20 cellular contexts compared by ENCODE assay signal in genomic region chr11:34448223-34448994, GRCh38. TPM values are rescaled to one million over a fixed set of nuclear protein-coding genes. Genes with fewer than 3 reads are reported as not detected.
A peak's percentile ranks its signal among the peaks of the same experiment; 100 is the strongest.
DNase-seq lines count a peak whose midpoint lies in the region; ATAC-seq and TF ChIP-seq lines count a peak whose summit lies in the region.
"Had no signal": no experiment of that assay in that cellular context is flagged by ENCODE, and none has a peak within 500 bp of the region (broad histone marks: within the 10 kb centered on the region; RNA-seq: fewer than 3 reads in every experiment).

No MANE protein-coding gene starts in this region.

- H3K9me2 ChIP-seq in Loucy (replicated peaks; ENCODE audit: low read depth, low read length) = no peaks in the 10 kb centered on the region

- H3K36me3 ChIP-seq in left ventricle myocardium inferior (peaks cover 48% of the 10 kb centered on the region), Loucy (ENCODE audit: insufficient read depth, low read length) (peaks cover 42% of the 10 kb centered on the region), HAP-1 (replicated peaks) (peaks cover 15% of the 10 kb centered on the region)

- H3K9me3 Mint-ChIP-seq in immature natural killer cell = no peaks in the 10 kb centered on the region
- no peaks in the 10 kb centered on the region for H3K9me3 Mint-ChIP-seq in stimulated activated naive B cell treated with anti-CD40 and anti-IgM and Interleukin-4, amounts not matched to agents 10 μg/mL and 1 μg/mL and 100 μg/mL, for 72 hours

- ATAC-seq in left cardiac atrium = no peak
- ATAC-seq in stimulated activated naive B cell treated with anti-CD40 and anti-IgM and Interleukin-4, amounts not matched to agents 10 μg/mL and 1 μg/mL and 100 μg/mL, for 72 hours (replicated peaks) = no peak

- H3K4me1 ChIP-seq in left ventricle myocardium inferior = peaks cover 64% of the 10 kb centered on the region
- H3K4me1 ChIP-seq in Loucy (ENCODE audit: insufficient read depth, low read length, poor library complexity, severe bottlenecking) = peaks cover 82% of the 10 kb centered on the region
- H3K4me1 ChIP-seq in HAP-1 = no peaks in the 10 kb centered on the region; the same call in 1 of the 2 replicates
- H3K4me1 ChIP-seq: SJCRH30 had no signal

- peak overlapping the region in 4 of 6 donors; percentile 52 to 61 (median 54) for H3K27ac Mint-ChIP-seq in immature natural killer cell
- H3K27ac Mint-ChIP-seq in stimulated activated naive B cell treated with anti-CD40 and anti-IgM and Interleukin-4, amounts not matched to agents 10 μg/mL and 1 μg/mL and 100 μg/mL, for 72 hours = peak overlapping the region; percentile 56

- H3K27me3 ChIP-seq in left ventricle myocardium inferior (ENCODE audit: low read depth) (no peaks in the 10 kb centered on the region), Loucy (ENCODE audit: insufficient read depth, low read length, poor library complexity, severe bottlenecking) (no peaks in the 10 kb centered on the region), HAP-1 (ENCODE audit: low read depth) (no peaks in the 10 kb centered on the region)
- H3K27me3 ChIP-seq: SJCRH30, thyroid gland had no signal

- peak overlapping the region; percentile 57 for H3K27ac ChIP-seq in left ventricle myocardium inferior (replicated peaks)
- H3K27ac ChIP-seq: PC-9, SJCRH30 had no signal

- peaks cover 33 to 60% of the 10 kb centered on the region in 2 donors for H3K4me1 Mint-ChIP-seq in immature natural killer cell
- peaks cover 34 to 66% of the 10 kb centered on the region in 2 donors for H3K4me1 Mint-ChIP-seq in stimulated activated naive B cell treated with anti-CD40 and anti-IgM and Interleukin-4, amounts not matched to agents 10 μg/mL and 1 μg/mL and 100 μg/mL, for 72 hours

- DNase-seq in left ventricle myocardium inferior = no peak
- no peak for DNase-seq in left cardiac atrium
- no peak for DNase-seq in immature natural killer cell
- DNase-seq in stimulated activated naive B cell treated with anti-CD40 and anti-IgM and Interleukin-4, amounts not matched to agents 10 μg/mL and 1 μg/mL and 100 μg/mL, for 72 hours = no peak
- DNase-seq in hippocampal formation (lab: John Stamatoyannopoulos, UW) = no peak
- no peak for DNase-seq in NOMO-1 (lab: John Stamatoyannopoulos, UW; ENCODE audit: unreplicated experiment in 2 of 2)
- DNase-seq in HAP-1 (ENCODE audit: low spot score in 2 of 2) = no peak
- DNase-seq: activated CD4-positive, CD25-positive, alpha-beta regulatory T cell; aorta; cerebellar nuclear complex; effector memory CD4-positive, alpha-beta T cell; EL; NCI-H1436; NCI-H2171; NCI-H748 treated with DMSO at 0.1 percent for 48 hours; nucleus accumbens had no signal

- TF ChIP-seq CTCF in left ventricle myocardium inferior (IDR thresholded peaks at IDR 0.05; ENCODE audit: borderline replicate concordance) = no peak
- no peak for TF ChIP-seq CTCF in Loucy (conservative IDR thresholded peaks at IDR 0.05; ENCODE audit: low read length)

- intact Hi-C loops in left ventricle myocardium inferior (cut with micrococcal nuclease) = no loop called here
- intact Hi-C loops in left cardiac atrium (cut with DNase I) = no loop called here

- H4K20me1 ChIP-seq in Loucy (ENCODE audit: insufficient read depth, low read length, poor library complexity, severe bottlenecking) = peaks cover 50% of the 10 kb centered on the region

- H3K4me2 ChIP-seq in Loucy (ENCODE audit: low read depth, low read length, poor library complexity, severe bottlenecking) = peak overlapping the region; percentile 81
- H3K4me2 ChIP-seq: PC-9 had no signal

- no peaks in the 10 kb centered on the region for H3K9me3 ChIP-seq in left ventricle myocardium inferior (replicated peaks)
- no peaks in the 10 kb centered on the region for H3K9me3 ChIP-seq in Loucy (ENCODE audit: insufficient read depth, low read depth, low read length)
- no peaks in the 10 kb centered on the region for H3K9me3 ChIP-seq in HAP-1
- H3K9me3 ChIP-seq: SJCRH30, thyroid gland had no signal

- H3K4me3 Mint-ChIP-seq in immature natural killer cell = peak overlapping the region in 4 of 5 donors; percentile 27 to 54 (median 48)
- peak overlapping the region in 1 of 2 donors; percentile 8 for H3K4me3 Mint-ChIP-seq in stimulated activated naive B cell treated with anti-CD40 and anti-IgM and Interleukin-4, amounts not matched to agents 10 μg/mL and 1 μg/mL and 100 μg/mL, for 72 hours

- peaks cover 20 to 28% (median 20%) of the 10 kb centered on the region in 3 donors for H3K36me3 Mint-ChIP-seq in immature natural killer cell
- peaks cover 16 to 33% of the 10 kb centered on the region in 2 donors for H3K36me3 Mint-ChIP-seq in stimulated activated naive B cell treated with anti-CD40 and anti-IgM and Interleukin-4, amounts not matched to agents 10 μg/mL and 1 μg/mL and 100 μg/mL, for 72 hours

- H3K79me2 ChIP-seq in Loucy (ENCODE audit: insufficient read depth, low read length) = peaks cover 87% of the 10 kb centered on the region

- in situ Hi-C loops in HAP-1 (cut with MboI; ENCODE audit: low sequenced_read_pairs) = no loop called here

- peaks cover 10% of the 10 kb centered on the region for H3F3A ChIP-seq in Loucy (ENCODE audit: low read depth)

- H2AFZ ChIP-seq in Loucy (ENCODE audit: low read length) = no peak overlapping the region
- H2AFZ ChIP-seq: PC-9 had no signal

- H3K9ac ChIP-seq in Loucy (ENCODE audit: low read depth, low read length, poor library complexity, severe bottlenecking) = peak overlapping the region; percentile 65

- H3K4me3 ChIP-seq in left ventricle myocardium inferior = no peak overlapping the region
- peak overlapping the region; percentile 68 for H3K4me3 ChIP-seq in Loucy (ENCODE audit: low read length, poor library complexity, severe bottlenecking)
- H3K4me3 ChIP-seq in HAP-1 = no peak overlapping the region
- H3K4me3 ChIP-seq: PC-9, SJCRH30, thyroid gland had no signal

- H3K27me3 Mint-ChIP-seq in immature natural killer cell (ENCODE audit: low read depth in 3 of 3) = peaks cover 0 to 3% (median 0%) of the 10 kb centered on the region in 3 donors
- no peaks in the 10 kb centered on the region for H3K27me3 Mint-ChIP-seq in stimulated activated naive B cell treated with anti-CD40 and anti-IgM and Interleukin-4, amounts not matched to agents 10 μg/mL and 1 μg/mL and 100 μg/mL, for 72 hours

RNA-seq across cellular contexts. Expression of gene CAT, which starts 9.7 kb away (rescaled TPM):
- total RNA-seq in left ventricle myocardium inferior (126 TPM), left cardiac atrium (100 to 1,000 TPM in 1 of 2 donors, 10 to 100 TPM in 1; 98.1 to 117 TPM)
- polyA plus RNA-seq in immature natural killer cell = 100 to 1,000 TPM in 2 of 3 donors, 10 to 100 TPM in 1; 97.5 to 192 (median 153) TPM
